In the genomic region with DNA sequence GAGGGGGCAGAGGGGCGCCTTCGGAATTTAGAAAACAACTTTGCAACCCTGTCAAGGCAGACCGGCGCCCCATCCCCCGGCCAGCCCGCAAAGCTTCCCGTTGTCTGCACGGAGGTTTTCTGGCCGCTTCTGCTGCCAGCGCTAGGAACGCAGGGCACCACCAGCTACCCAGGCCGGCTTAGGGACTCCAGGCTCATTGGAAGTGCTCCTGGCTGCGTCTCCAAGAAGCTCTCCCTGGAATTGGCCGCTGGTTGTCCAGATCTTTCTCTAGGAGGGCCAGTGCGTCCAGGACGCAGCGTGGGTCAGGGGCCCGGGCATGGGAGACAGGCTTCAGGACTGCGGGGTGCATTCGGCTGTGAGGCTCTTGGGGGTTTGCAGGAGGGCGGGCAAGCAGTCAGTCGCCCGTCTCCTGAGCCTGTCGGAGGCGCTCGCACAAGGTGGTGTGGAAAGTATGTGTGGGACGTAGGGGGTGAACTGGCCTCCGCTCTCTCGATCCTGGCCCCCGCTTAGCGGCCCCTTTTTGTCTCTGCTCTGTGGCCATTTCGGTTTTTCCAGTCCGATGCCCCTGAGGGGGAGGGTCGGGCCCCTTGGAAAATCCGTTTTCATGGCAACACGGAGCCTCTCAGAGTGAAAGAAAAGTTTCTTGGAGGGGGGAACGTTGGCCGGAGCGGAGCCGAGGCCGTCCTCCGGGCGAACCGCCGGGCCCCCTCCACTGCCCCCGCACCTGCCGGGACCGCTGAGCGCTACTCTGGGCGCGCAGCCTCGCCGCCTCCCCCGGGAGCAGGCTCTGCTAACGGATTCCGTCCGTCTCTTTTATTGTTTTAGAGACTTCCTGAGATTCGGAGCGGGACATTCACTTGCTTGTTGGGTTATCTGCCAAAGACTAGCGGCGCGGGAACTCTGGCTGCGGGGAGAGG, we compare ENCODE assay signal across 1 cellular context.
A peak's percentile ranks its signal among the peaks of the same experiment; 100 is the strongest.
TF ChIP-seq lines count a peak whose summit lies in the region.

No MANE protein-coding gene starts in this region.

TF ChIP-seq in GM23338, 12 proteins besides CTCF, POLR2A, EP300 and RAD21:
- TF ChIP-seq EZH2 (IDR thresholded peaks at IDR 0.05; ENCODE audit: low read depth, unreplicated experiment): peak; percentile 62
- no peak for TF ChIP-seq NANOG (IDR thresholded peaks at IDR 0.05; ENCODE audit: borderline replicate concordance)
